ENCODE assay signal across 33 cellular contexts in genomic region chr10:17292375-17292774, GRCh38.
"Had no signal": no experiment of that assay in that cellular context is flagged by ENCODE, and none has a peak within 500 bp of the region (broad histone marks: within the 10 kb centered on the region; RNA-seq: fewer than 3 reads in every experiment).

No MANE protein-coding gene starts in this region.

- H2AFZ ChIP-seq: hepatocyte had no signal

- H3K9me3 Mint-ChIP-seq: activated CD4-positive, alpha-beta memory T cell treated with anti-CD3 and anti-CD28 coated beads for 36 hours; activated CD4-positive, alpha-beta T cell treated with anti-CD3 and anti-CD28 coated beads, Interleukin-2, amount 10 ng/mL, durations not matched to agents 24 days and 14 days; activated naive CD4-positive, alpha-beta T cell treated with anti-CD3 and anti-CD28 coated beads, Interleukin-2, amount 10 ng/mL, durations not matched to agents 7 days and 5 days; activated naive CD8-positive, alpha-beta T cell treated with anti-CD3 and anti-CD28 coated beads, Interleukin-2, amount 10 ng/mL, durations not matched to agents 7 days and 5 days; activated T-cell treated with anti-CD3 and anti-CD28 coated beads, Interleukin-2, amount 50 U/mL, for 24 hours; brain; dendritic cell treated with granulocyte-macrophage colony-stimulating factor and Interleukin-4, amounts not matched to agents 40 ng/mL and 50 ng/mL, for 4 days had no signal

- H3K4me3 Mint-ChIP-seq: activated CD4-positive, alpha-beta memory T cell treated with anti-CD3 and anti-CD28 coated beads for 36 hours; activated CD4-positive, alpha-beta T cell treated with anti-CD3 and anti-CD28 coated beads for 36 hours; activated CD4-positive, alpha-beta T cell treated with anti-CD3 and anti-CD28 coated beads, Interleukin-2, amount 10 ng/mL, durations not matched to agents 24 days and 14 days; activated CD8-positive, alpha-beta memory T cell treated with anti-CD3 and anti-CD28 coated beads, Interleukin-2, amount 10 ng/mL, durations not matched to agents 7 days and 5 days; activated CD8-positive, alpha-beta T cell treated with anti-CD3 and anti-CD28 coated beads, Interleukin-2, amount 10 ng/mL, durations not matched to agents 7 days and 5 days; activated naive CD4-positive, alpha-beta T cell treated with anti-CD3 and anti-CD28 coated beads, Interleukin-2, amount 10 ng/mL, durations not matched to agents 7 days and 5 days; activated naive CD8-positive, alpha-beta T cell treated with anti-CD3 and anti-CD28 coated beads, Interleukin-2, amount 10 ng/mL, durations not matched to agents 7 days and 5 days; activated T-cell treated with anti-CD3 and anti-CD28 coated beads, Interleukin-2, amount 50 U/mL, for 24 hours; activated T-cell treated with anti-CD3 and anti-CD28 coated beads, Interleukin-2, amount 50 U/mL, for 72 hours; brain; dendritic cell treated with granulocyte-macrophage colony-stimulating factor and Interleukin-4, amounts not matched to agents 40 ng/mL and 50 ng/mL, for 4 days; endodermal cell had no signal

- DNase-seq: activated CD4-positive, alpha-beta memory T cell treated with anti-CD3 and anti-CD28 coated beads for 36 hours; activated CD4-positive, alpha-beta T cell treated with anti-CD3 and anti-CD28 coated beads for 36 hours; activated CD4-positive, alpha-beta T cell treated with anti-CD3 and anti-CD28 coated beads, Interleukin-2, amount 10 ng/mL, durations not matched to agents 24 days and 14 days; activated CD4-positive, CD25-positive, alpha-beta regulatory T cell; activated CD4-positive, CD25-positive, alpha-beta regulatory T cell treated with anti-CD3 and anti-CD28 coated beads, Interleukin-2, amount 50 U/mL, for 72 hours; activated CD8-positive, alpha-beta memory T cell treated with anti-CD3 and anti-CD28 coated beads, Interleukin-2, amount 10 ng/mL, durations not matched to agents 7 days and 5 days; activated CD8-positive, alpha-beta memory T cell treated with anti-CD3 and anti-CD28 coated beads, Interleukin-2, amount 50 U/mL, for 4 hours; activated CD8-positive, alpha-beta T cell treated with anti-CD3 and anti-CD28 coated beads, Interleukin-2, amount 10 ng/mL, durations not matched to agents 7 days and 5 days; activated gamma-delta T cell; activated naive CD4-positive, alpha-beta T cell; activated naive CD4-positive, alpha-beta T cell treated with anti-CD3 and anti-CD28 coated beads, Interleukin-2, amount 10 ng/mL, durations not matched to agents 7 days and 5 days; activated naive CD8-positive, alpha-beta T cell treated with anti-CD3 and anti-CD28 coated beads, Interleukin-2, amount 10 ng/mL, durations not matched to agents 7 days and 5 days; activated T-cell treated with anti-CD3 and anti-CD28 coated beads, Interleukin-2, amount 50 U/mL, for 24 hours; activated T-cell treated with anti-CD3 and anti-CD28 coated beads, Interleukin-2, amount 50 U/mL, for 72 hours; central memory CD4-positive, alpha-beta T cell; cerebellar nuclear complex; dorsolateral prefrontal cortex; effector memory CD4-positive, alpha-beta T cell; endodermal cell; erythroblast; foreskin melanocyte; heart right ventricle; T-helper 2 cell had no signal

- H3K9me3 ChIP-seq: ascending aorta, breast epithelium, esophagus muscularis mucosa, gastroesophageal sphincter, heart right ventricle had no signal

- H3K36me3 Mint-ChIP-seq: activated CD4-positive, alpha-beta memory T cell treated with anti-CD3 and anti-CD28 coated beads for 36 hours; activated CD8-positive, alpha-beta memory T cell treated with anti-CD3 and anti-CD28 coated beads, Interleukin-2, amount 10 ng/mL, durations not matched to agents 7 days and 5 days; activated naive CD4-positive, alpha-beta T cell treated with anti-CD3 and anti-CD28 coated beads, Interleukin-2, amount 10 ng/mL, durations not matched to agents 7 days and 5 days; activated naive CD4-positive, alpha-beta T cell treated with anti-CD3 and anti-CD28 coated beads, Interleukin-2, amount 50 U/mL, for 72 hours; activated naive CD8-positive, alpha-beta T cell treated with anti-CD3 and anti-CD28 coated beads, Interleukin-2, amount 10 ng/mL, durations not matched to agents 7 days and 5 days; brain had no signal

- H3K27ac Mint-ChIP-seq: activated CD4-positive, alpha-beta memory T cell treated with anti-CD3 and anti-CD28 coated beads for 36 hours; activated CD4-positive, alpha-beta T cell treated with anti-CD3 and anti-CD28 coated beads for 36 hours; activated CD4-positive, alpha-beta T cell treated with anti-CD3 and anti-CD28 coated beads, Interleukin-2, amount 10 ng/mL, durations not matched to agents 24 days and 14 days; activated CD8-positive, alpha-beta memory T cell treated with anti-CD3 and anti-CD28 coated beads, Interleukin-2, amount 10 ng/mL, durations not matched to agents 7 days and 5 days; activated CD8-positive, alpha-beta T cell treated with anti-CD3 and anti-CD28 coated beads, Interleukin-2, amount 10 ng/mL, durations not matched to agents 7 days and 5 days; activated naive CD4-positive, alpha-beta T cell treated with anti-CD3 and anti-CD28 coated beads, Interleukin-2, amount 10 ng/mL, durations not matched to agents 7 days and 5 days; activated naive CD4-positive, alpha-beta T cell treated with anti-CD3 and anti-CD28 coated beads, Interleukin-2, amount 50 U/mL, for 72 hours; activated naive CD8-positive, alpha-beta T cell treated with anti-CD3 and anti-CD28 coated beads, Interleukin-2, amount 10 ng/mL, durations not matched to agents 7 days and 5 days; activated T-cell treated with anti-CD3 and anti-CD28 coated beads, Interleukin-2, amount 50 U/mL, for 24 hours; activated T-cell treated with anti-CD3 and anti-CD28 coated beads, Interleukin-2, amount 50 U/mL, for 72 hours; brain; dendritic cell treated with granulocyte-macrophage colony-stimulating factor and Interleukin-4, amounts not matched to agents 40 ng/mL and 50 ng/mL, for 4 days; endodermal cell had no signal

- H3K36me3 ChIP-seq: ascending aorta, breast epithelium, cardiac muscle cell, esophagus muscularis mucosa, gastroesophageal sphincter, heart right ventricle had no signal

- H3K27me3 ChIP-seq: ascending aorta, breast epithelium, cardiac muscle cell, hepatocyte had no signal

- H3K27ac ChIP-seq: ascending aorta, breast epithelium, cardiac muscle cell, coronary artery, dorsolateral prefrontal cortex, esophagus muscularis mucosa, gastroesophageal sphincter, heart right ventricle, hepatocyte had no signal

- H3K79me2 ChIP-seq: hepatocyte had no signal

- ATAC-seq: activated CD4-positive, alpha-beta T cell treated with anti-CD3 and anti-CD28 coated beads for 36 hours; activated CD8-positive, alpha-beta memory T cell treated with anti-CD3 and anti-CD28 coated beads, Interleukin-2, amount 10 ng/mL, durations not matched to agents 7 days and 5 days; activated CD8-positive, alpha-beta T cell treated with anti-CD3 and anti-CD28 coated beads, Interleukin-2, amount 10 ng/mL, durations not matched to agents 7 days and 5 days; activated naive CD4-positive, alpha-beta T cell treated with anti-CD3 and anti-CD28 coated beads, Interleukin-2, amount 50 U/mL, for 72 hours; activated T-cell treated with anti-CD3 and anti-CD28 coated beads, Interleukin-2, amount 50 U/mL, for 72 hours; gastroesophageal sphincter; heart right ventricle had no signal

- H3K4me3 ChIP-seq: ascending aorta, breast epithelium, cardiac muscle cell, coronary artery, dorsolateral prefrontal cortex, esophagus muscularis mucosa, gastroesophageal sphincter, heart right ventricle, hepatocyte had no signal

- H3K4me1 ChIP-seq: ascending aorta, breast epithelium, esophagus muscularis mucosa, gastroesophageal sphincter, heart right ventricle had no signal

- H3K4me1 Mint-ChIP-seq: activated CD8-positive, alpha-beta memory T cell treated with anti-CD3 and anti-CD28 coated beads, Interleukin-2, amount 10 ng/mL, durations not matched to agents 7 days and 5 days; brain had no signal

- H3K4me2 ChIP-seq: hepatocyte had no signal
